Comparison of ENCODE assay signal across 9 cellular contexts in the genomic region with DNA sequence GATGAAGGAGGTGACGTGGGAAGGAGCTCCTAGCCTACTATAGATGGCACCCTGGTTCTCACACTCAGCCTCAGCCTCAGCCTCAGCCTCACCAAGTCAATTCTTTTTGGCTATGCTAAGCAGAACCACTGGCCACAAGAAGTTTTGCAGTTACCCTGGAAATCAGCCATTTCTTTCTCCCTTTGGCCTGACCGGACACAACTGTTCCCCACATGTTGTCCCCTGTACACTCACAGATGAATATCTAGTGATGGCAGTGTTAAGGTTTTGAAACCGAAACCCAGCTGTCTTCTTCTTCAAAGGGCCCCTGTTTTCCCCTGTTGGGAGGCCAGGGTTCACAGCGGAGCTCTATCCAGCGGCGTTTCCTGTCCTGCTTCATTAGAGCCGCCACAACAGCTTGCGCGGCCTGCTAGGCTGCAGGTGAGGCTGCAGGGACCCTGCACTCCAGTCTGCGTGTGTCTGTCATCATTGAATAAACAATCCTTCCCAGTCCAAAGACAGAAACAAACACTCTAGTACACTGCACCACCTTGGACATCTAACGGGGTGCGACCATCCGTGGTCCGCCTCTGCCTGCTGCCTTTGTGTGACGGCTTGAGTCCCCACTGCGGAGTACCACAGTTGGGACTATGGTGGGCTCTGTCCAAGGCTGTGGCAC.
A peak's percentile ranks its signal among the peaks of the same experiment; 100 is the strongest.
DNase-seq lines count a peak whose midpoint lies in the region; ATAC-seq and TF ChIP-seq lines count a peak whose summit lies in the region.
"Had no signal": no experiment of that assay in that cellular context is flagged by ENCODE, and none has a peak within 500 bp of the region (broad histone marks: within the 10 kb centered on the region; RNA-seq: fewer than 3 reads in every experiment).

No MANE protein-coding gene starts in this region.

- peak overlapping the region; percentile 10; the same call in 1 of the 2 replicates for H2AFZ ChIP-seq in MM.1S (ENCODE audit: low read length)

- H3K4me3 Mint-ChIP-seq in activated CD4-positive, alpha-beta T cell treated with anti-CD3 and anti-CD28 coated beads, Interleukin-2, amount 10 ng/mL, durations not matched to agents 7 days and 5 days = no peak overlapping the region
- H3K4me3 Mint-ChIP-seq in immature natural killer cell = peak overlapping the region in 1 of 5 donors; percentile 44
- H3K4me3 Mint-ChIP-seq: stimulated activated naive CD8-positive, alpha-beta T cell treated with anti-CD3 and anti-CD28 coated beads, Interleukin-15, Interleukin-2, amounts not matched to agents 100 ng/mL and 50 ng/mL, for 24 hours had no signal

- H3K4me1 Mint-ChIP-seq in activated CD4-positive, alpha-beta T cell treated with anti-CD3 and anti-CD28 coated beads, Interleukin-2, amount 10 ng/mL, durations not matched to agents 7 days and 5 days = peaks cover 21% of the 10 kb centered on the region
- peaks cover 13 to 19% of the 10 kb centered on the region in 2 donors for H3K4me1 Mint-ChIP-seq in immature natural killer cell

- peaks cover 16% of the 10 kb centered on the region for H3F3A ChIP-seq in MM.1S (ENCODE audit: insufficient read depth, low read length)

- H3K9me3 Mint-ChIP-seq in activated CD4-positive, alpha-beta T cell treated with anti-CD3 and anti-CD28 coated beads, Interleukin-2, amount 10 ng/mL, durations not matched to agents 7 days and 5 days = no peaks in the 10 kb centered on the region
- H3K9me3 Mint-ChIP-seq in immature natural killer cell = no peaks in the 10 kb centered on the region
- H3K9me3 Mint-ChIP-seq: stimulated activated naive CD8-positive, alpha-beta T cell treated with anti-CD3 and anti-CD28 coated beads, Interleukin-15, Interleukin-2, amounts not matched to agents 100 ng/mL and 50 ng/mL, for 24 hours had no signal

- H3K27me3 Mint-ChIP-seq in activated CD4-positive, alpha-beta T cell treated with anti-CD3 and anti-CD28 coated beads, Interleukin-2, amount 10 ng/mL, durations not matched to agents 7 days and 5 days = no peaks in the 10 kb centered on the region
- H3K27me3 Mint-ChIP-seq in immature natural killer cell (ENCODE audit: low read depth in 3 of 3) = peaks cover 0 to 5% (median 0%) of the 10 kb centered on the region in 3 donors
- H3K27me3 Mint-ChIP-seq: stimulated activated naive CD8-positive, alpha-beta T cell treated with anti-CD3 and anti-CD28 coated beads, Interleukin-15, Interleukin-2, amounts not matched to agents 100 ng/mL and 50 ng/mL, for 24 hours had no signal

- H3K27ac ChIP-seq in MM.1S (ENCODE audit: low read length) (peak overlapping the region; percentile 84), brain microvascular endothelial cell (no peak overlapping the region)

- H3K9me3 ChIP-seq in MM.1S (replicated peaks; ENCODE audit: insufficient read depth, low read length) = no peaks in the 10 kb centered on the region

- DNase-seq in activated CD4-positive, alpha-beta T cell treated with anti-CD3 and anti-CD28 coated beads, Interleukin-2, amount 10 ng/mL, durations not matched to agents 7 days and 5 days = peak; percentile 29
- no peak for DNase-seq in activated CD4-positive, alpha-beta T cell treated with anti-CD3 and anti-CD28 coated beads for 4 hours
- peak; percentile 96 for DNase-seq in MM.1S
- peak; percentile 14 to 26 (median 16) for DNase-seq in immature natural killer cell
- DNase-seq in HUDEP-2 (lab: John Stamatoyannopoulos, UW; ENCODE audit: unreplicated experiment in 76 of 76) = no peak
- DNase-seq in superior temporal gyrus (ENCODE audit: extremely low spot score) = no peak
- no peak for DNase-seq in brain microvascular endothelial cell

- CTCF ChIA-PET in activated CD4-positive, alpha-beta T cell treated with anti-CD3 and anti-CD28 coated beads, Interleukin-2, amount 10 ng/mL, durations not matched to agents 7 days and 5 days (lab: Charles Lee) = interaction anchor here (0.5 kb wide), 1 partner anchor 40 kb away, joined by 3 read pairs; no protein-coding TSS in a partner anchor

- H3K4me3 ChIP-seq in MM.1S (ENCODE audit: low read length) (peak overlapping the region; percentile 23; the same call in 1 of the 2 replicates), brain microvascular endothelial cell (ENCODE audit: low read depth, low read length) (no peak overlapping the region)

- no peaks in the 10 kb centered on the region for H4K20me1 ChIP-seq in MM.1S (ENCODE audit: insufficient read depth, low read length)

- H3K4me2 ChIP-seq in MM.1S (ENCODE audit: low read depth, low read length) = peak overlapping the region; percentile 71

- H3K9me2 ChIP-seq in MM.1S (replicated peaks; ENCODE audit: insufficient read depth, low read length) = no peaks in the 10 kb centered on the region

- POLR2A ChIA-PET in activated CD4-positive, alpha-beta T cell treated with anti-CD3 and anti-CD28 coated beads, Interleukin-2, amount 10 ng/mL, durations not matched to agents 7 days and 5 days (lab: Charles Lee) = no interaction called here

- H3K36me3 ChIP-seq in MM.1S (replicated peaks; ENCODE audit: insufficient read depth, low read length) = no peaks in the 10 kb centered on the region
- H3K36me3 ChIP-seq in brain microvascular endothelial cell (replicated peaks) = no peaks in the 10 kb centered on the region

- peaks cover 35% of the 10 kb centered on the region for H3K4me1 ChIP-seq in MM.1S (ENCODE audit: low read length)

- peaks cover 4% of the 10 kb centered on the region for H3K36me3 Mint-ChIP-seq in activated CD4-positive, alpha-beta T cell treated with anti-CD3 and anti-CD28 coated beads, Interleukin-2, amount 10 ng/mL, durations not matched to agents 7 days and 5 days (ENCODE audit: low read depth)
- H3K36me3 Mint-ChIP-seq in immature natural killer cell = peaks cover 3 to 17% (median 3%) of the 10 kb centered on the region in 3 donors

- peak; percentile 91 for ATAC-seq in GM21786 (IDR thresholded peaks at IDR 0.05; ENCODE audit: unreplicated experiment)

- in situ Hi-C loops in brain microvascular endothelial cell (cut with HindIII; ENCODE audit: low pct_ligation_motif_present, low sequenced_read_pairs) = no loop called here

- H3K9ac ChIP-seq in MM.1S (ENCODE audit: low read length) = peak overlapping the region; percentile 37

- no peak overlapping the region for H3K27ac Mint-ChIP-seq in activated CD4-positive, alpha-beta T cell treated with anti-CD3 and anti-CD28 coated beads, Interleukin-2, amount 10 ng/mL, durations not matched to agents 7 days and 5 days
- H3K27ac Mint-ChIP-seq in immature natural killer cell = peak overlapping the region in 4 of 6 donors; percentile 36 to 64 (median 46)
- H3K27ac Mint-ChIP-seq: stimulated activated naive CD8-positive, alpha-beta T cell treated with anti-CD3 and anti-CD28 coated beads, Interleukin-15, Interleukin-2, amounts not matched to agents 100 ng/mL and 50 ng/mL, for 24 hours had no signal

- peaks cover 9% of the 10 kb centered on the region for H3K79me2 ChIP-seq in MM.1S (ENCODE audit: low read length)

- TF ChIP-seq CTCF in MM.1S (IDR thresholded peaks at IDR 0.05; ENCODE audit: low read length) = no peak
- no peak for TF ChIP-seq CTCF in brain microvascular endothelial cell (IDR thresholded peaks at IDR 0.05; ENCODE audit: low read depth, low read length, missing control alignments)

- H3K27me3 ChIP-seq in MM.1S (replicated peaks; ENCODE audit: insufficient read depth, low read length) = no peaks in the 10 kb centered on the region
- H3K27me3 ChIP-seq in brain microvascular endothelial cell (replicated peaks) = no peaks in the 10 kb centered on the region

Comparison
In these comparisons a context has a peak if more than half of its experiments do, and no peak if none do; other contexts are left out.
1. DNase-seq: peak in activated CD4-positive, alpha-beta T cell treated with anti-CD3 and anti-CD28 coated beads, Interleukin-2, amount 10 ng/mL, durations not matched to agents 7 days and 5 days (single experiment), MM.1S (single experiment) and immature natural killer cell (3 of 3); none in activated CD4-positive, alpha-beta T cell treated with anti-CD3 and anti-CD28 coated beads for 4 hours (0 of 2), HUDEP-2 (0 of 76), superior temporal gyrus (single experiment) and brain microvascular endothelial cell (single experiment).